In the genomic region with DNA sequence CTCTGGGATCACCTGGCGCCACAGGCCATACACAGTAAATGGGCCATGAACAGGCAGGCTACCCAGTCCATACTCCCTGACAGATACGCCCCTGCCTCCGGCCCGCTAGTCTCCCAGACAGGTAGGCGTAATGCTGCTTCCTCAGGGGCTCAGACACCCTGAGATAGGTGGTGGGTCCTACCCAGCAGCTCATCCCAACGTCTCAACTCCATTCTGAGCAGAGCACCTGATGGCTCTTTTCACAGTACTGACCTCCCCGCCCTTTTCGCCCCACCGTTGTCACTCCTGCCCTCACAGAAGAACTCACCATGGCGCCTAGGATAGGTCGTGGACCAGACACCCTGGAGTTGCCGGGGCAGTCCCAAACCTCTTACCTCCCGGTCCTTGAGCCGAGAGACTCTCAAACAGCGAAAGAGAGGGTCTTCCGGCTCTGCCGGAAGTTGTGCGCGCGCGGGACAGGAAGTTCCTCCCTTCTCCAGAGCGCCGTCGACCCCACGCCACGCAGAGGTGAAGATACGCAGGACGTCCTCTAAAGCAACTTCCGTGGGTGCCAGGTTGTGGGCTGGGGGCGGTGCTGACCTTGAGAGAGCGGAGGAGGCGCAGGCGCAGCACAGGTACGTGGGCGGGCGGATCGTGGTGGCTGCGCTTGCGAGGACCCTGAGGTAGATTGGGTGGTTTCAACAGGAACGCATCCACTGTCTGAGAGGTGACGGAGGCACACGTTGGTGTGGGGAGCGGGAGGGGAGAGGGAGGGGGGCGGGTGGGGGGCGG, we compare ENCODE assay signal across 8 cellular contexts. TPM values are rescaled to one million over a fixed set of nuclear protein-coding genes. Genes with fewer than 3 reads are reported as not detected.
DNase-seq lines count a peak whose midpoint lies in the region; ATAC-seq and TF ChIP-seq lines count a peak whose summit lies in the region.

A gene (minus strand): TSS at position 432 of the 771 bp plus-strand sequence. CDS start 122 bp downstream, at position 310.

- no peaks in the 10 kb centered on the region for H3K27me3 Mint-ChIP-seq in activated CD8-positive, alpha-beta T cell treated with anti-CD3 and anti-CD28 coated beads, Interleukin-2, amount 10 ng/mL, durations not matched to agents 7 days and 5 days (ENCODE audit: low read depth)

- DNase-seq in COLO668 (lab: John Stamatoyannopoulos, UW; ENCODE audit: unreplicated experiment) (peak; percentile 92), GM20000 (ENCODE audit: low spot score) (peak; percentile 86), HS-5 (ENCODE audit: low read depth) (peak; percentile 63), NK-92 (lab: John Stamatoyannopoulos, UW; ENCODE audit: unreplicated experiment) (peak; percentile 79), lung microvascular endothelial cell (ENCODE audit: low read depth in 2 of 2) (peak; percentile 84 to 91)
- peak; percentile 97 for DNase-seq in activated CD8-positive, alpha-beta T cell treated with anti-CD3 and anti-CD28 coated beads, Interleukin-2, amount 10 ng/mL, durations not matched to agents 7 days and 5 days
- DNase-seq in effector CD4-positive, alpha-beta T cell: peak; percentile 94
- peak; percentile 85 to 94 (median 94) for DNase-seq in stimulated activated CD4-positive, alpha-beta T cell treated with anti-CD3 and anti-CD28 coated beads, TNF-alpha, amount 100 ng/mL, for 4 hours (ENCODE audit: low read depth in 3 of 3)

- H3K36me3 Mint-ChIP-seq in activated CD8-positive, alpha-beta T cell treated with anti-CD3 and anti-CD28 coated beads, Interleukin-2, amount 10 ng/mL, durations not matched to agents 7 days and 5 days (ENCODE audit: low read depth): peaks cover 60% of the 10 kb centered on the region

- CTCF ChIA-PET in activated CD8-positive, alpha-beta T cell treated with anti-CD3 and anti-CD28 coated beads, Interleukin-2, amount 10 ng/mL, durations not matched to agents 7 days and 5 days (lab: Charles Lee): no interaction called here

- TF ChIP-seq CTCF in GM20000 (IDR thresholded peaks at IDR 0.05; ENCODE audit: extremely low read depth, missing control alignments): no peak

- peak within 1 kb of the TSS; percentile 99 for H3K27ac Mint-ChIP-seq in activated CD8-positive, alpha-beta T cell treated with anti-CD3 and anti-CD28 coated beads, Interleukin-2, amount 10 ng/mL, durations not matched to agents 7 days and 5 days

- POLR2A ChIA-PET in activated CD8-positive, alpha-beta T cell treated with anti-CD3 and anti-CD28 coated beads, Interleukin-2, amount 10 ng/mL, durations not matched to agents 7 days and 5 days (lab: Charles Lee): interaction anchor here (0.7 to 1.8 kb wide), 2 partner anchors 9 to 14 kb away, joined by 3 to 7 read pairs; no protein-coding TSS in a partner anchor

- ATAC-seq in activated CD8-positive, alpha-beta T cell treated with anti-CD3 and anti-CD28 coated beads, Interleukin-2, amount 10 ng/mL, durations not matched to agents 7 days and 5 days: peak; percentile 98

- H3K4me3 Mint-ChIP-seq in activated CD8-positive, alpha-beta T cell treated with anti-CD3 and anti-CD28 coated beads, Interleukin-2, amount 10 ng/mL, durations not matched to agents 7 days and 5 days: peak within 1 kb of the TSS; percentile 100

- H3K9me3 Mint-ChIP-seq in activated CD8-positive, alpha-beta T cell treated with anti-CD3 and anti-CD28 coated beads, Interleukin-2, amount 10 ng/mL, durations not matched to agents 7 days and 5 days (ENCODE audit: insufficient read depth): peaks cover 14% of the 10 kb centered on the region

- H3K4me1 Mint-ChIP-seq in activated CD8-positive, alpha-beta T cell treated with anti-CD3 and anti-CD28 coated beads, Interleukin-2, amount 10 ng/mL, durations not matched to agents 7 days and 5 days (ENCODE audit: low read depth): peaks cover 47% of the 10 kb centered on the region

RNA-seq across cellular contexts. Expression of the gene that starts here (rescaled TPM):
- 10 to 100 TPM; 22.7 to 23.9 TPM for total RNA-seq in activated CD8-positive, alpha-beta T cell treated with anti-CD3 and anti-CD28 coated beads, Interleukin-2, amount 10 ng/mL, durations not matched to agents 7 days and 5 days
- 6.1 and 7.1 TPM in 2 replicates for total RNA-seq in lung microvascular endothelial cell

Comparison
In these comparisons a context has a peak if more than half of its experiments do, and no peak if none do; other contexts are left out.
1. Peak in every context shown above with its lines: DNase-seq and ATAC-seq.